ENCODE assay signal across 1 cellular context in the genomic region with DNA sequence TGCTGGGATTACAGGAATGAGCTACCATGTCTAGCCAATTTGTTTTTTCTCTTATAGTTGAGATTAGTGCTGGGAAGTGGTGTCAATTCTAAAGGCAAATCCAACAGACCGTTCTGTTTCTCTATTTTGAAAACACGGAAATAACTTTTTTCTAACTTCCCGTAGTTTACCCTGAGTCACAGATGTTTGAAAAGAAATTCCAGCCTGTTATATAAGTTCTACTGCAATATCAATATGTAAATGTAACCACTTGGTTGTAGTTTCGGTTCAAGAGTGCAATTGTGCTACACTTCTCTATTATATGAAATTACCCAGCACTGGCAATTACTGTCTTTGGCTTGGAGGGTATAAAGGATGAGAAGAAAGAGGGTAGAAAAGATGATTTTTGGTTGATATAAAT.
TF ChIP-seq lines count a peak whose summit lies in the region.

No MANE protein-coding gene starts in this region.

TF ChIP-seq in GM12878, 131 proteins besides CTCF, POLR2A, EP300 and RAD21 (continued from another document):
- no peak for TF ChIP-seq SIX5 (IDR thresholded peaks at IDR 0.05; ENCODE audit: low read depth, low read length, severe bottlenecking)
- TF ChIP-seq, protein P1, sequence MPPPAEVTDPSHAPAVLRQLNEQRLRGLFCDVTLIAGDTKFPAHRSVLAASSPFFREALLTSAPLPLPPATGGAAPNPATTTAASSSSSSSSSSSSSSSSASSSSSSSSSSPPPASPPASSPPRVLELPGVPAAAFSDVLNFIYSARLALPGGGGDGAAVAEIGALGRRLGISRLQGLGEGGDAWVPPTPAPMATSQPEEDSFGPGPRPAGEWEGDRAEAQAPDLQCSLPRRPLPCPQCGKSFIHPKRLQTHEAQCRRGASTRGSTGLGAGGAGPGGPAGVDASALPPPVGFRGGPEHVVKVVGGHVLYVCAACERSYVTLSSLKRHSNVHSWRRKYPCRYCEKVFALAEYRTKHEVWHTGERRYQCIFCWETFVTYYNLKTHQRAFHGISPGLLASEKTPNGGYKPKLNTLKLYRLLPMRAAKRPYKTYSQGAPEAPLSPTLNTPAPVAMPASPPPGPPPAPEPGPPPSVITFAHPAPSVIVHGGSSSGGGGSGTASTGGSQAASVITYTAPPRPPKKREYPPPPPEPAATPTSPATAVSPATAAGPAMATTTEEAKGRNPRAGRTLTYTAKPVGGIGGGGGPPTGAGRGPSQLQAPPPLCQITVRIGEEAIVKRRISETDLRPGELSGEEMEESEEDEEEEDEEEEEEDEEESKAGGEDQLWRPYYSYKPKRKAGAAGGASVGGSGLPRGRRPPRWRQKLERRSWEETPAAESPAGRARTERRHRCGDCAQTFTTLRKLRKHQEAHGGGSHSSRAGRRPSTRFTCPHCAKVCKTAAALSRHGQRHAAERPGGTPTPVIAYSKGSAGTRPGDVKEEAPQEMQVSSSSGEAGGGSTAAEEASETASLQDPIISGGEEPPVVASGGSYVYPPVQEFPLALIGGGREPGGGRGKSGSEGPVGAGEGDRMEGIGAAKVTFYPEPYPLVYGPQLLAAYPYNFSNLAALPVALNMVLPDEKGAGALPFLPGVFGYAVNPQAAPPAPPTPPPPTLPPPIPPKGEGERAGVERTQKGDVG (CRISPR knock-in tag; IDR thresholded peaks at IDR 0.05) = no peak
- no peak for TF ChIP-seq SUZ12 (IDR thresholded peaks at IDR 0.05; ENCODE audit: unreplicated experiment)
- TF ChIP-seq NBN (IDR thresholded peaks at IDR 0.05) = no peak
- no peak for TF ChIP-seq ZNF24 (IDR thresholded peaks at IDR 0.05)
- TF ChIP-seq MYB (IDR thresholded peaks at IDR 0.05; ENCODE audit: borderline replicate concordance, low read depth, low read length) = no peak
- TF ChIP-seq, protein P2, sequence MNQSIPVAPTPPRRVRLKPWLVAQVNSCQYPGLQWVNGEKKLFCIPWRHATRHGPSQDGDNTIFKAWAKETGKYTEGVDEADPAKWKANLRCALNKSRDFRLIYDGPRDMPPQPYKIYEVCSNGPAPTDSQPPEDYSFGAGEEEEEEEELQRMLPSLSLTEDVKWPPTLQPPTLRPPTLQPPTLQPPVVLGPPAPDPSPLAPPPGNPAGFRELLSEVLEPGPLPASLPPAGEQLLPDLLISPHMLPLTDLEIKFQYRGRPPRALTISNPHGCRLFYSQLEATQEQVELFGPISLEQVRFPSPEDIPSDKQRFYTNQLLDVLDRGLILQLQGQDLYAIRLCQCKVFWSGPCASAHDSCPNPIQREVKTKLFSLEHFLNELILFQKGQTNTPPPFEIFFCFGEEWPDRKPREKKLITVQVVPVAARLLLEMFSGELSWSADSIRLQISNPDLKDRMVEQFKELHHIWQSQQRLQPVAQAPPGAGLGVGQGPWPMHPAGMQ (IDR thresholded peaks at IDR 0.05; ENCODE audit: borderline replicate concordance) = no peak
- TF ChIP-seq NFXL1 (IDR thresholded peaks at IDR 0.05; ENCODE audit: borderline replicate concordance) = no peak
- TF ChIP-seq, protein P3, sequence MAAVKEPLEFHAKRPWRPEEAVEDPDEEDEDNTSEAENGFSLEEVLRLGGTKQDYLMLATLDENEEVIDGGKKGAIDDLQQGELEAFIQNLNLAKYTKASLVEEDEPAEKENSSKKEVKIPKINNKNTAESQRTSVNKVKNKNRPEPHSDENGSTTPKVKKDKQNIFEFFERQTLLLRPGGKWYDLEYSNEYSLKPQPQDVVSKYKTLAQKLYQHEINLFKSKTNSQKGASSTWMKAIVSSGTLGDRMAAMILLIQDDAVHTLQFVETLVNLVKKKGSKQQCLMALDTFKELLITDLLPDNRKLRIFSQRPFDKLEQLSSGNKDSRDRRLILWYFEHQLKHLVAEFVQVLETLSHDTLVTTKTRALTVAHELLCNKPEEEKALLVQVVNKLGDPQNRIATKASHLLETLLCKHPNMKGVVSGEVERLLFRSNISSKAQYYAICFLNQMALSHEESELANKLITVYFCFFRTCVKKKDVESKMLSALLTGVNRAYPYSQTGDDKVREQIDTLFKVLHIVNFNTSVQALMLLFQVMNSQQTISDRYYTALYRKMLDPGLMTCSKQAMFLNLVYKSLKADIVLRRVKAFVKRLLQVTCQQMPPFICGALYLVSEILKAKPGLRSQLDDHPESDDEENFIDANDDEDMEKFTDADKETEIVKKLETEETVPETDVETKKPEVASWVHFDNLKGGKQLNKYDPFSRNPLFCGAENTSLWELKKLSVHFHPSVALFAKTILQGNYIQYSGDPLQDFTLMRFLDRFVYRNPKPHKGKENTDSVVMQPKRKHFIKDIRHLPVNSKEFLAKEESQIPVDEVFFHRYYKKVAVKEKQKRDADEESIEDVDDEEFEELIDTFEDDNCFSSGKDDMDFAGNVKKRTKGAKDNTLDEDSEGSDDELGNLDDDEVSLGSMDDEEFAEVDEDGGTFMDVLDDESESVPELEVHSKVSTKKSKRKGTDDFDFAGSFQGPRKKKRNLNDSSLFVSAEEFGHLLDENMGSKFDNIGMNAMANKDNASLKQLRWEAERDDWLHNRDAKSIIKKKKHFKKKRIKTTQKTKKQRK (IDR thresholded peaks at IDR 0.05; ENCODE audit: low read depth, low read length) = no peak
- TF ChIP-seq SMARCA5 (IDR thresholded peaks at IDR 0.05) = no peak
- TF ChIP-seq EZH2 (IDR thresholded peaks at IDR 0.05; ENCODE audit: borderline replicate concordance, control insufficient read depth, low read depth, low read length) = no peak
